In genomic region chr21:43352568-43353281, GRCh38 we compare ENCODE assay signal across 8 cellular contexts.
DNase-seq lines count a peak whose midpoint lies in the region; ATAC-seq and TF ChIP-seq lines count a peak whose summit lies in the region.

No MANE protein-coding gene starts in this region.

- peak; percentile 100 for DNase-seq in GM12865 (ENCODE audit: low read depth)
- peak; percentile 67 for DNase-seq in Jurkat, Clone E6-1 (ENCODE audit: low read depth, low spot score)
- no peak for DNase-seq in immature natural killer cell
- DNase-seq in NCI-H2171 treated with DMSO at 0.1 percent for 48 hours (lab: John Stamatoyannopoulos, UW): no peak
- no peak for DNase-seq in body of pancreas
- no peak for DNase-seq in NCI-H526 treated with DMSO at 0.1 percent for 48 hours (lab: John Stamatoyannopoulos, UW)

- H3K4me3 ChIP-seq in GM12865 (ENCODE audit: low read depth, low read length) (peak overlapping the region; percentile 89), body of pancreas (no peak overlapping the region)
- H3K4me3 ChIP-seq in Jurkat, Clone E6-1 (ENCODE audit: low read length): no peak overlapping the region

- H3K27me3 ChIP-seq in body of pancreas: no peaks in the 10 kb centered on the region

- H3K27ac ChIP-seq in body of pancreas: no peak overlapping the region

- H3K4me1 ChIP-seq in body of pancreas: no peaks in the 10 kb centered on the region

- H3K4me1 Mint-ChIP-seq in immature natural killer cell: no peaks in the 10 kb centered on the region

- H3K4me3 Mint-ChIP-seq in immature natural killer cell: no peak overlapping the region

- H3K27me3 Mint-ChIP-seq in immature natural killer cell (ENCODE audit: low read depth in 3 of 3): peaks cover 0 to 2% (median 1%) of the 10 kb centered on the region in 3 donors

- intact Hi-C loops in body of pancreas (cut with DNase I): no loop called here

- peak overlapping the region in 3 of 6 donors; percentile 2 to 56 (median 40) for H3K27ac Mint-ChIP-seq in immature natural killer cell

- H3K36me3 ChIP-seq in body of pancreas (replicated peaks in 1 of 2; ENCODE audit: insufficient read depth in 1 of 2, low read depth in 2 of 2): no peaks in the 10 kb centered on the region

- TF ChIP-seq CTCF in GM12865 (IDR thresholded peaks at IDR 0.05; ENCODE audit: insufficient read depth, low read depth, low read length, missing control alignments): no peak
- no peak for TF ChIP-seq CTCF in body of pancreas (IDR thresholded peaks at IDR 0.05)

- no peaks in the 10 kb centered on the region for H3K9me3 ChIP-seq in body of pancreas

- no peaks in the 10 kb centered on the region for H3K36me3 Mint-ChIP-seq in immature natural killer cell

- TF ChIP-seq POLR2A in body of pancreas (IDR thresholded peaks at IDR 0.05): no peak

- WGBS in body of pancreas, 2 donors: 92 to 93% methylated on average over 16 of the region's 16 CpGs

- no peaks in the 10 kb centered on the region for H3K9me3 Mint-ChIP-seq in immature natural killer cell

- ATAC-seq in GM21390 (IDR thresholded peaks at IDR 0.05; ENCODE audit: unreplicated experiment) (peak; percentile 79), esophagus mucosa (peak; percentile 34), body of pancreas (no peak)

Comparison
In these comparisons a context has a peak if more than half of its experiments do, and no peak if none do; other contexts are left out.
1. DNase-seq: peak in GM12865 (single experiment) and Jurkat, Clone E6-1 (single experiment); none in immature natural killer cell (0 of 3), NCI-H2171 treated with DMSO at 0.1 percent for 48 hours (single experiment), body of pancreas (0 of 4) and NCI-H526 treated with DMSO at 0.1 percent for 48 hours (single experiment).